In genomic region chr7:152085116-152085515, GRCh38 we compare ENCODE assay signal across 22 cellular contexts.
"Had no signal": no experiment of that assay in that cellular context is flagged by ENCODE, and none has a peak within 500 bp of the region (broad histone marks: within the 10 kb centered on the region; RNA-seq: fewer than 3 reads in every experiment).

No MANE protein-coding gene starts in this region.

- DNase-seq: activated CD4-positive, alpha-beta T cell treated with anti-CD3 and anti-CD28 coated beads, Interleukin-2, amount 10 ng/mL, durations not matched to agents 24 days and 14 days; activated CD8-positive, alpha-beta T cell treated with anti-CD3 and anti-CD28 coated beads, Interleukin-2, amount 10 ng/mL, durations not matched to agents 7 days and 5 days; activated gamma-delta T cell; activated naive CD4-positive, alpha-beta T cell treated with anti-CD3 and anti-CD28 coated beads, Interleukin-2, amount 50 U/mL, for 16 hours; activated naive CD8-positive, alpha-beta T cell treated with anti-CD3 and anti-CD28 coated beads, Interleukin-2, amount 50 U/mL, for 24 hours; body of pancreas; foreskin keratinocyte; glutamatergic neuron; naive thymus-derived CD8-positive, alpha-beta T cell; spleen; stimulated activated CD4-positive, alpha-beta T cell treated with anti-CD3 and anti-CD28 coated beads, Interleukin-4, amount 100 ng/mL, for 1 hour; stimulated activated naive CD4-positive, alpha-beta T cell treated with Interleukin-2 at 50 U/mL for 16 hours; SW 1271; T-helper 17 cell; upper lobe of left lung had no signal

- H3K4me3 Mint-ChIP-seq: activated CD4-positive, alpha-beta T cell treated with anti-CD3 and anti-CD28 coated beads, Interleukin-2, amount 10 ng/mL, durations not matched to agents 24 days and 14 days; activated CD8-positive, alpha-beta T cell treated with anti-CD3 and anti-CD28 coated beads, Interleukin-2, amount 10 ng/mL, durations not matched to agents 7 days and 5 days; activated naive CD8-positive, alpha-beta T cell treated with anti-CD3 and anti-CD28 coated beads, Interleukin-2, amount 50 U/mL, for 24 hours; activated T-helper 1 cell treated with anti-CD3 and anti-CD28 coated beads, Interleukin-12 subunit alpha, Interleukin-12 subunit beta, Interleukin-2, Interleukin-4 antibody, amounts not matched to agents 30 ng/mL and 10 ng/mL and 1 ng/mL, durations not matched to agents 14 hours and 24 hours and 36 hours; mesothelial cell of epicardium; naive thymus-derived CD8-positive, alpha-beta T cell; T-helper 17 cell had no signal

- H3K27me3 Mint-ChIP-seq: activated CD4-positive, alpha-beta T cell treated with anti-CD3 and anti-CD28 coated beads, Interleukin-2, amount 10 ng/mL, durations not matched to agents 24 days and 14 days; activated naive CD8-positive, alpha-beta T cell treated with anti-CD3 and anti-CD28 coated beads, Interleukin-2, amount 50 U/mL, for 24 hours; naive thymus-derived CD8-positive, alpha-beta T cell; T-helper 17 cell had no signal

- H3K4me1 ChIP-seq: prostate gland, right atrium auricular region, upper lobe of left lung had no signal

- H3K4me3 ChIP-seq: body of pancreas, cardiac muscle cell, hepatocyte, lung, prostate gland, right atrium auricular region, spleen, upper lobe of left lung had no signal

- H3K9me3 ChIP-seq: body of pancreas, prostate gland had no signal

- H3K36me3 ChIP-seq: cardiac muscle cell, prostate gland, right atrium auricular region, upper lobe of left lung had no signal

- H3K27ac ChIP-seq: cardiac muscle cell, foreskin keratinocyte, hepatocyte, prostate gland, right atrium auricular region, spleen, upper lobe of left lung had no signal

- H3K4me1 Mint-ChIP-seq: T-helper 17 cell had no signal

- H3K27ac Mint-ChIP-seq: activated CD4-positive, alpha-beta T cell treated with anti-CD3 and anti-CD28 coated beads, Interleukin-2, amount 10 ng/mL, durations not matched to agents 24 days and 14 days; activated CD8-positive, alpha-beta T cell treated with anti-CD3 and anti-CD28 coated beads, Interleukin-2, amount 10 ng/mL, durations not matched to agents 7 days and 5 days; activated naive CD8-positive, alpha-beta T cell treated with anti-CD3 and anti-CD28 coated beads, Interleukin-2, amount 50 U/mL, for 24 hours; activated T-helper 1 cell treated with anti-CD3 and anti-CD28 coated beads, Interleukin-12 subunit alpha, Interleukin-12 subunit beta, Interleukin-2, Interleukin-4 antibody, amounts not matched to agents 30 ng/mL and 10 ng/mL and 1 ng/mL, durations not matched to agents 14 hours and 24 hours and 36 hours; mesothelial cell of epicardium; T-helper 17 cell had no signal
